ENCODE assay signal across 8 cellular contexts in genomic region chr7:20114463-20114862, GRCh38.
DNase-seq lines count a peak whose midpoint lies in the region; ATAC-seq and TF ChIP-seq lines count a peak whose summit lies in the region.

No MANE protein-coding gene starts in this region.

- ATAC-seq in GM18868 (IDR thresholded peaks at IDR 0.05; ENCODE audit: unreplicated experiment) (peak; percentile 87), HG02678 (IDR thresholded peaks at IDR 0.05; ENCODE audit: unreplicated experiment) (peak; percentile 87), left ventricle myocardium superior (peak; percentile 67)

- no peak for TF ChIP-seq POLR2A in NB4 (IDR thresholded peaks at IDR 0.05; ENCODE audit: extremely low read depth, insufficient read length)

- no peak overlapping the region for H3K4me3 ChIP-seq in NB4 (ENCODE audit: low read depth, low read length)

- DNase-seq in NB4 (ENCODE audit: low read depth) (peak; percentile 90), left ventricle myocardium superior (no peak), DMS79 (lab: John Stamatoyannopoulos, UW) (no peak), D341Med (ENCODE audit: low spot score) (no peak)
- DNase-seq in stimulated activated CD4-positive, alpha-beta T cell treated with anti-CD3 and anti-CD28 coated beads, Interleukin-2, amount 100 ng/mL, for 24 hours, result no peak
- DNase-seq in NK-92 treated with Interleukin-12 subunit alpha and Interleukin-12 subunit beta, amount 100 ng/mL, for 24 hours (lab: John Stamatoyannopoulos, UW), result no peak

- intact Hi-C loops in left ventricle myocardium superior (cut with micrococcal nuclease), result no loop called here

- no peak for TF ChIP-seq CTCF in NB4 (IDR thresholded peaks at IDR 0.05; ENCODE audit: low read depth, low read length)
